Comparison of ENCODE assay signal across 17 cellular contexts in genomic region chr5:132451387-132451786, GRCh38. TPM values are rescaled to one million over a fixed set of nuclear protein-coding genes. Genes with fewer than 3 reads are reported as not detected.
A peak's percentile ranks its signal among the peaks of the same experiment; 100 is the strongest.
DNase-seq lines count a peak whose midpoint lies in the region; ATAC-seq, FAIRE-seq and TF ChIP-seq lines count a peak whose summit lies in the region.
"Had no signal": no experiment of that assay in that cellular context is flagged by ENCODE, and none has a peak within 500 bp of the region (broad histone marks: within the 10 kb centered on the region; RNA-seq: fewer than 3 reads in every experiment).

No MANE protein-coding gene starts in this region.

- peak overlapping the region; percentile 41 to 67 (median 54) for H3K27ac ChIP-seq in gastrocnemius medialis

- peak; percentile 42 to 75 for ATAC-seq in gastrocnemius medialis
- ATAC-seq in GM19467 (IDR thresholded peaks at IDR 0.05; ENCODE audit: unreplicated experiment), result no peak
- ATAC-seq: esophagus mucosa had no signal

- in situ Hi-C loops in gastrocnemius medialis (cut with MboI; ENCODE audit: low sequenced_read_pairs in 4 of 4), result no loop called here

- H3K36me3 Mint-ChIP-seq in activated T-cell treated with anti-CD3 and anti-CD28 coated beads, Interleukin-2, amount 50 U/mL, for 24 hours (ENCODE audit: low read depth), result peaks cover 78% of the 10 kb centered on the region
- peaks cover 4% of the 10 kb centered on the region for H3K36me3 Mint-ChIP-seq in chondrocyte (ENCODE audit: low read depth)

- H3K4me3 ChIP-seq in MG63 (no peak overlapping the region), gastrocnemius medialis (no peak overlapping the region)

- TF ChIP-seq POLR2A in gastrocnemius medialis (IDR thresholded peaks at IDR 0.05), result no peak

- intact Hi-C loops in gastrocnemius medialis (cut with DNase I; ENCODE audit: low total_unique reads), result loop anchor here (2.0 kb wide), 1 partner anchor 27 kb away; no protein-coding TSS in a partner anchor

- H3K9me3 Mint-ChIP-seq in activated T-cell treated with anti-CD3 and anti-CD28 coated beads, Interleukin-2, amount 50 U/mL, for 24 hours, result no peaks in the 10 kb centered on the region
- no peaks in the 10 kb centered on the region for H3K9me3 Mint-ChIP-seq in chondrocyte (ENCODE audit: low read depth)

- peaks cover 68% of the 10 kb centered on the region for H3K4me1 Mint-ChIP-seq in activated T-cell treated with anti-CD3 and anti-CD28 coated beads, Interleukin-2, amount 50 U/mL, for 24 hours (ENCODE audit: low read depth)
- H3K4me1 Mint-ChIP-seq in chondrocyte (ENCODE audit: low read depth), result peaks cover 32% of the 10 kb centered on the region

- no peak overlapping the region for H3K27ac Mint-ChIP-seq in activated T-cell treated with anti-CD3 and anti-CD28 coated beads, Interleukin-2, amount 50 U/mL, for 24 hours
- H3K27ac Mint-ChIP-seq in chondrocyte (ENCODE audit: unreplicated experiment), result peak overlapping the region; percentile 42

- FAIRE-seq in frontal cortex (lab: Jason Lieb, UNC), result no peak
- FAIRE-seq: A204.1 had no signal

- H3K4me3 Mint-ChIP-seq in activated T-cell treated with anti-CD3 and anti-CD28 coated beads, Interleukin-2, amount 50 U/mL, for 24 hours, result no peak overlapping the region
- no peak overlapping the region for H3K4me3 Mint-ChIP-seq in chondrocyte (ENCODE audit: unreplicated experiment)

- TF ChIP-seq CTCF in chondrocyte (IDR thresholded peaks at IDR 0.05), result no peak
- TF ChIP-seq CTCF in gastrocnemius medialis (IDR thresholded peaks at IDR 0.05 in 4 of 5, conservative IDR thresholded peaks at IDR 0.05 in 1 of 5), result no peak

- H3K27me3 ChIP-seq in MG63 (no peaks in the 10 kb centered on the region), gastrocnemius medialis (no peaks in the 10 kb centered on the region)

- H3K9me3 ChIP-seq in MG63 (peaks cover 6% of the 10 kb centered on the region; the same call in 1 of the 2 replicates), gastrocnemius medialis (no peaks in the 10 kb centered on the region)

- peaks cover 24 to 38% of the 10 kb centered on the region in 2 donors for H3K4me1 ChIP-seq in gastrocnemius medialis

- H3K36me3 ChIP-seq in MG63 (peaks cover 10% of the 10 kb centered on the region), gastrocnemius medialis (no peaks in the 10 kb centered on the region)

- H3K27me3 Mint-ChIP-seq in activated T-cell treated with anti-CD3 and anti-CD28 coated beads, Interleukin-2, amount 50 U/mL, for 24 hours, result no peaks in the 10 kb centered on the region
- no peaks in the 10 kb centered on the region for H3K27me3 Mint-ChIP-seq in chondrocyte (ENCODE audit: low read depth)

- DNase-seq in activated T-cell treated with anti-CD3 and anti-CD28 coated beads, Interleukin-2, amount 50 U/mL, for 24 hours, result peak; percentile 23
- no peak for DNase-seq in activated T-cell treated with anti-CD3 and anti-CD28 coated beads, Interleukin-2, amount 50 U/mL, for 1 hour
- DNase-seq in MG63 (peak; percentile 62), chondrocyte (ENCODE audit: low spot score) (no peak), gastrocnemius medialis (peak in 1 of 2 donors; percentile 81), frontal cortex (ENCODE audit: low spot score in 2 of 2) (no peak), DMS 273 treated with DMSO at 0.1 percent for 48 hours (lab: John Stamatoyannopoulos, UW) (no peak)
- DNase-seq: central memory CD4-positive, alpha-beta T cell; midbrain; NCI-H1436 treated with DMSO at 0.1 percent for 48 hours; NCI-H2171 treated with DMSO at 0.1 percent for 48 hours; NCI-H774; substantia nigra; T-helper 9 cell had no signal

RNA-seq across cellular contexts. Expression of gene IRF1, which starts 39.2 kb away (rescaled TPM):
- 14.2 and 34.7 TPM in 2 replicates for total RNA-seq in MG63 (2014; rRNA removed; shearing (Covaris generic); ENCODE audit: low replicate concordance)
- total RNA-seq in chondrocyte (10.8 to 17.8 TPM (median 16.3 TPM) in 3 replicates), gastrocnemius medialis (10 to 100 TPM in 1 of 4 donors, 1 to 10 TPM in 3; 5.5 to 20.6 (median 8.4) TPM), frontal cortex (1.2 TPM)

Comparison
In these comparisons a context has a peak if more than half of its experiments do, and no peak if none do; other contexts are left out.
1. DNase-seq: peak in activated T-cell treated with anti-CD3 and anti-CD28 coated beads, Interleukin-2, amount 50 U/mL, for 24 hours (single experiment) and MG63 (single experiment); none in activated T-cell treated with anti-CD3 and anti-CD28 coated beads, Interleukin-2, amount 50 U/mL, for 1 hour (single experiment), chondrocyte (single experiment), frontal cortex (0 of 2) and DMS 273 treated with DMSO at 0.1 percent for 48 hours (single experiment).